30 cellular contexts compared by ENCODE assay signal in genomic region chr12:94829552-94829951, GRCh38.
DNase-seq lines count a peak whose midpoint lies in the region; ATAC-seq, FAIRE-seq and TF ChIP-seq lines count a peak whose summit lies in the region.
"Had no signal": no experiment of that assay in that cellular context is flagged by ENCODE, and none has a peak within 500 bp of the region (broad histone marks: within the 10 kb centered on the region; RNA-seq: fewer than 3 reads in every experiment).

No MANE protein-coding gene starts in this region.

- H3K4me3 ChIP-seq in GM12878 (peak overlapping the region; percentile 10; the same call in 1 of the 2 replicates), liver (ENCODE audit: low read depth in 1 of 3, low read length in 3 of 3) (no peak overlapping the region)
- H3K4me3 ChIP-seq: SK-N-MC, tibial nerve had no signal

- no peak for TF ChIP-seq POLR2A in GM12878 (IDR thresholded peaks at IDR 0.05; ENCODE audit: low read depth, low read length)

- CTCF ChIA-PET in GM12878 (lab: Yijun Ruan, JAX), result interaction anchor here (1.1 to 3.4 kb wide), 7 partner anchors 10 to 67 kb away, joined by 3 to 31 read pairs (median 6); no protein-coding TSS in a partner anchor

- peak overlapping the region; percentile 94 for H3K27ac ChIP-seq in GM12878 (ENCODE audit: control insufficient read depth, insufficient read depth)
- no peak overlapping the region for H3K27ac ChIP-seq in liver (ENCODE audit: low read depth in 1 of 2, low read length in 2 of 2)
- H3K27ac ChIP-seq: RWPE1, SK-N-MC, tibial nerve, WERI-Rb-1 had no signal

- in situ Hi-C loops in GM12878 (cut with MboI), result no loop called here

- intact Hi-C loops in GM12878 (cut with micrococcal nuclease; ENCODE audit: unreplicated experiment), result no loop called here

- TF ChIP-seq RAD21 in GM12878 (IDR thresholded peaks at IDR 0.05; ENCODE audit: insufficient read depth, low read depth, low read length) (no peak), liver (IDR thresholded peaks at IDR 0.05) (peak in 1 of 2 donors; percentile 24)

- H3K9me3 ChIP-seq in GM12878 (replicated peaks; ENCODE audit: control insufficient read depth, insufficient read depth, low read length) (peaks cover 9% of the 10 kb centered on the region), liver (ENCODE audit: control insufficient read depth in 4 of 4, low read length in 3 of 4) (no peaks in the 10 kb centered on the region)
- H3K9me3 ChIP-seq: Caco-2, tibial nerve had no signal

- no peak for FAIRE-seq in GM12878 (lab: Jason Lieb, UNC)

- peaks cover 20% of the 10 kb centered on the region for H3K4me1 Mint-ChIP-seq in activated naive CD4-positive, alpha-beta T cell treated with anti-CD3 and anti-CD28 coated beads, Interleukin-2, amount 50 U/mL, for 24 hours

- peak overlapping the region; percentile 99 for H3K4me2 ChIP-seq in GM12878 (ENCODE audit: control insufficient read depth, insufficient read depth)

- H3K79me2 ChIP-seq in GM12878 (ENCODE audit: control insufficient read depth, insufficient read depth, low read length), result peaks cover 55% of the 10 kb centered on the region

- WGBS in GM12878 (ENCODE audit: insufficient coverage, insufficient replicate concordance, low lambda C conversion rate, missing lambda C conversion rate), result 95% methylated on average over 1 of the region's 1 CpG
- 34% methylated on average over 1 of the region's 1 CpG for WGBS in liver

- BruUV-seq in GM12878 (replicated peaks; lab: Mats Ljungman, UMichigan), result no TSS peak

- H2AFZ ChIP-seq in GM12878 (ENCODE audit: control insufficient read depth, low read depth, low read length), result no peak overlapping the region

- POLR2A ChIA-PET in GM12878 (lab: Charles Lee), result interaction anchor here (0.7 to 3.5 kb wide), 10 partner anchors 9 to 61 kb away, joined by 3 to 44 read pairs (median 5); no protein-coding TSS in a partner anchor

- H3K9me3 Mint-ChIP-seq in activated naive CD4-positive, alpha-beta T cell treated with anti-CD3 and anti-CD28 coated beads, Interleukin-2, amount 50 U/mL, for 24 hours, result no peaks in the 10 kb centered on the region
- H3K9me3 Mint-ChIP-seq: activated T-helper 2 cell treated with anti-CD3 and anti-CD28 coated beads, Interferon-gamma antibody, Interleukin-2, Interleukin-4, amounts not matched to agents 10 μg/mL and 5 μg/mL and 100 μg/mL, durations not matched to agents 14 hours and 24 hours and 36 hours had no signal

- no peak for TF ChIP-seq EP300 in GM12878 (IDR thresholded peaks at IDR 0.05; ENCODE audit: borderline replicate concordance in 1 of 2, control insufficient read depth in 1 of 2, low read depth in 2 of 2, low read length in 2 of 2)

- RAD21 ChIA-PET in GM12878 (lab: Charles Lee; ENCODE audit: unreplicated experiment), result interaction anchor here (1.1 to 5.3 kb wide), 8 partner anchors 9 to 67 kb away, joined by 3 to 95 read pairs (median 14); no protein-coding TSS in a partner anchor

- DNase-seq in activated naive CD4-positive, alpha-beta T cell (lab: John Stamatoyannopoulos, UW), result no peak
- DNase-seq in GM12878 (ENCODE audit: low read depth, low spot score) (no peak), OCI-M1 (lab: John Stamatoyannopoulos, UW) (no peak), GM19238 (ENCODE audit: insufficient read length, low spot score) (no peak), T-helper 9 cell (no peak), NCI-H128 (lab: John Stamatoyannopoulos, UW; ENCODE audit: unreplicated experiment) (no peak)
- DNase-seq: activated CD8-positive, alpha-beta memory T cell treated with anti-CD3 and anti-CD28 coated beads, Interleukin-2, amount 50 U/mL, for 48 hours; activated naive CD8-positive, alpha-beta T cell treated with anti-CD3 and anti-CD28 coated beads, Interleukin-2, amount 10 ng/mL, durations not matched to agents 7 days and 5 days; Caco-2; cerebellar nuclear complex; foreskin melanocyte; hypothalamus; islet precursor cell; Kasumi-1; naive thymus-derived CD4-positive, alpha-beta T cell; NCI-H1105; NCI-H2081 treated with DMSO at 0.1 percent for 48 hours; NCI-H446; occipital lobe; stimulated activated CD4-positive, alpha-beta T cell treated with anti-CD3 and anti-CD28 coated beads, Interleukin-12 subunit alpha, Interleukin-12 subunit beta, amount 100 ng/mL, for 4 hours; stimulated activated CD4-positive, alpha-beta T cell treated with anti-CD3 and anti-CD28 coated beads, Interleukin-4, amount 100 ng/mL, for 4 hours; stimulated activated naive CD8-positive, alpha-beta T cell treated with anti-CD3 and anti-CD28 coated beads, Interleukin-15, amount 100 ng/mL, for 72 hours; WERI-Rb-1 had no signal

- peaks cover 2% of the 10 kb centered on the region for H3K36me3 Mint-ChIP-seq in activated naive CD4-positive, alpha-beta T cell treated with anti-CD3 and anti-CD28 coated beads, Interleukin-2, amount 50 U/mL, for 24 hours
- H3K36me3 Mint-ChIP-seq: activated naive CD8-positive, alpha-beta T cell treated with anti-CD3 and anti-CD28 coated beads, Interleukin-2, amount 10 ng/mL, durations not matched to agents 7 days and 5 days had no signal

- no peaks in the 10 kb centered on the region for H4K20me1 ChIP-seq in GM12878 (ENCODE audit: control insufficient read depth, insufficient read depth)

- TF ChIP-seq CTCF in GM12878 (IDR thresholded peaks at IDR 0.05 in 2 of 3, conservative IDR thresholded peaks at IDR 0.05 in 1 of 3; ENCODE audit: control insufficient read depth in 2 of 3, extremely low read depth in 1 of 3, insufficient read depth in 1 of 3, low read depth in 3 of 3, low read length in 3 of 3), result no peak
- no peak for TF ChIP-seq CTCF in liver (IDR thresholded peaks at IDR 0.05; ENCODE audit: low read depth, low read length, missing input control)

- H3K9ac ChIP-seq in GM12878 (ENCODE audit: control insufficient read depth, insufficient read depth, low read length) (peak overlapping the region; percentile 69), liver (ENCODE audit: low read depth in 1 of 2, low read length in 2 of 2) (no peak overlapping the region)

- no peaks in the 10 kb centered on the region for H3K27me3 Mint-ChIP-seq in activated naive CD4-positive, alpha-beta T cell treated with anti-CD3 and anti-CD28 coated beads, Interleukin-2, amount 50 U/mL, for 24 hours
- H3K27me3 Mint-ChIP-seq: naive thymus-derived CD4-positive, alpha-beta T cell; stimulated activated naive CD8-positive, alpha-beta T cell treated with anti-CD3 and anti-CD28 coated beads, Interleukin-15, amount 100 ng/mL, for 72 hours had no signal

- H3K36me3 ChIP-seq in GM12878 (ENCODE audit: control insufficient read depth in 2 of 2, insufficient read depth in 2 of 2, low read length in 1 of 2), result peaks cover 7 to 13% of the 10 kb centered on the region in 2 experiments; a peak in 3 of 4 replicates
- H3K36me3 ChIP-seq in liver (ENCODE audit: control insufficient read depth in 4 of 4, insufficient read depth in 3 of 4, low read depth in 1 of 4, low read length in 3 of 4), result no peaks in the 10 kb centered on the region
- H3K36me3 ChIP-seq: tibial nerve, WERI-Rb-1 had no signal

- H3K4me1 ChIP-seq in GM12878 (ENCODE audit: control insufficient read depth, insufficient read depth, low read length), result peaks cover 46% of the 10 kb centered on the region
- H3K4me1 ChIP-seq in liver (ENCODE audit: control insufficient read depth in 4 of 4, insufficient read depth in 4 of 4, low read length in 3 of 4), result peaks cover 0 to 9% (median 3%) of the 10 kb centered on the region in 4 donors
- H3K4me1 ChIP-seq: Caco-2 had no signal

- no peak for ATAC-seq in GM12878
- ATAC-seq: HCT116; naive thymus-derived CD4-positive, alpha-beta T cell; stimulated activated naive CD8-positive, alpha-beta T cell treated with anti-CD3 and anti-CD28 coated beads, Interleukin-15, amount 100 ng/mL, for 72 hours had no signal

- no peaks in the 10 kb centered on the region for H3K27me3 ChIP-seq in GM12878 (replicated peaks in 1 of 2; ENCODE audit: control insufficient read depth in 2 of 2, insufficient read depth in 2 of 2, low read length in 1 of 2)
- no peaks in the 10 kb centered on the region for H3K27me3 ChIP-seq in liver (ENCODE audit: control insufficient read depth in 4 of 4, insufficient read depth in 4 of 4, low read length in 3 of 4)
- H3K27me3 ChIP-seq: tibial nerve had no signal

- H3K27ac Mint-ChIP-seq in activated naive CD4-positive, alpha-beta T cell treated with anti-CD3 and anti-CD28 coated beads, Interleukin-2, amount 50 U/mL, for 24 hours, result no peak overlapping the region
- H3K27ac Mint-ChIP-seq: activated naive CD8-positive, alpha-beta T cell treated with anti-CD3 and anti-CD28 coated beads, Interleukin-2, amount 10 ng/mL, durations not matched to agents 7 days and 5 days; activated T-helper 2 cell treated with anti-CD3 and anti-CD28 coated beads, Interferon-gamma antibody, Interleukin-2, Interleukin-4, amounts not matched to agents 10 μg/mL and 5 μg/mL and 100 μg/mL, durations not matched to agents 14 hours and 24 hours and 36 hours; stimulated activated naive CD8-positive, alpha-beta T cell treated with anti-CD3 and anti-CD28 coated beads, Interleukin-15, amount 100 ng/mL, for 72 hours had no signal

- H3K4me3 Mint-ChIP-seq in activated naive CD4-positive, alpha-beta T cell treated with anti-CD3 and anti-CD28 coated beads, Interleukin-2, amount 50 U/mL, for 24 hours, result peak overlapping the region; percentile 6
- H3K4me3 Mint-ChIP-seq: activated naive CD8-positive, alpha-beta T cell treated with anti-CD3 and anti-CD28 coated beads, Interleukin-2, amount 10 ng/mL, durations not matched to agents 7 days and 5 days; stimulated activated naive CD8-positive, alpha-beta T cell treated with anti-CD3 and anti-CD28 coated beads, Interleukin-15, amount 100 ng/mL, for 72 hours had no signal

- SMC1A ChIA-PET in GM12878 (lab: Charles Lee; ENCODE audit: uncharacterized antibody, unreplicated experiment), result interaction anchor here (0.8 to 6.8 kb wide), 13 partner anchors 9 to 624 kb away, joined by 3 to 99 read pairs (median 6); no protein-coding TSS in a partner anchor

TF ChIP-seq in GM12878, 131 proteins besides CTCF, POLR2A, EP300 and RAD21 (continues in another document):
- no peak for TF ChIP-seq SUZ12 (IDR thresholded peaks at IDR 0.05; ENCODE audit: unreplicated experiment)
- TF ChIP-seq NR2F1 (conservative IDR thresholded peaks at IDR 0.05), result no peak
- 0 out of 2 replicates have a peak, but pooled peaks have one; percentile 7 for TF ChIP-seq BACH1 (IDR thresholded peaks at IDR 0.05; ENCODE audit: borderline replicate concordance)
- TF ChIP-seq ZSCAN29 (IDR thresholded peaks at IDR 0.05), result no peak
